20 cellular contexts compared by ENCODE assay signal in genomic region chr6:37917568-37917967, GRCh38.
"Had no signal": no experiment of that assay in that cellular context is flagged by ENCODE, and none has a peak within 500 bp of the region (broad histone marks: within the 10 kb centered on the region; RNA-seq: fewer than 3 reads in every experiment).

No MANE protein-coding gene starts in this region.

- ATAC-seq: Panc1 had no signal

- H3K27ac ChIP-seq: RWPE1 had no signal

- DNase-seq: KBM-7, MV-4-11, NCI-H1048, NCI-H1105 treated with DMSO at 0.1 percent for 48 hours, NCI-H1417 treated with DMSO at 0.1 percent for 48 hours, NCI-H146, NCI-H1694 treated with DMSO at 0.1 percent for 48 hours, NCI-H1930, NCI-H2081, NCI-H2107, NCI-H2227 treated with DMSO at 0.1 percent for 48 hours, NCI-H446, NCI-H510A, NCI-H524 treated with DMSO at 0.1 percent for 48 hours, NCI-H69, NCI-H774, PC-3, SHP77 had no signal
